Comparison of ENCODE assay signal across 1 cellular context in the genomic region with DNA sequence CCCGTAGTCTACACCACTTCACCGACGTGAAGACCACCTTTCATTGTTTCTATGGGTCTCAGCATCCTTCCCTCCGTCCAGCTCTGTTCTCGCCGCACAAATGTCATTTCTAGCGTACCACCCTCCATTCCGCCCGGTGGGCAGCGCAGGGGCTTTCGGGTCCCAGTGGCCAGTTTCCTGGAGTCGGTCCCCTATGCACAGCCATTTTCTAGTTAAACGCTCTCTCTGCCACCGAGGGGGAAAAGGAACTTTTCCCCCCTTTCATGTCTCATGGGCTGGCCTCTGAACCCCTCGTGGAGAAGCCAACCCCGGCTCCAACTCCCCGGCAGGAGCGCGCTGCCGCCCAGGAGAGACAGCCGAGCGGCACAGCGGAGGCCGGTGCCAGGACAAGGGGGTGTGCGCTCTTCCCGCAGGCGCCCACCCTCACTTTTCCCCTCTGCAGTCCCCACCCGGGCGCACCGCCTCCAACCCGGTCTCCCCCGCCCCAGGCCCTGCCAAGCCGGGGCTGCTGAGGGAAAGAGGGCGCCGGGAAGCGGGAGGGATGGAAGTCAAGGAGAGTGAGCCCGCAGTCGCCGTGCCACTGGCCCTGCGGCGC.
TF ChIP-seq lines count a peak whose summit lies in the region.

No MANE protein-coding gene starts in this region.

TF ChIP-seq in K562, 482 proteins besides CTCF, POLR2A, EP300 and RAD21 (continued from another document):
- TF ChIP-seq, protein P1, sequence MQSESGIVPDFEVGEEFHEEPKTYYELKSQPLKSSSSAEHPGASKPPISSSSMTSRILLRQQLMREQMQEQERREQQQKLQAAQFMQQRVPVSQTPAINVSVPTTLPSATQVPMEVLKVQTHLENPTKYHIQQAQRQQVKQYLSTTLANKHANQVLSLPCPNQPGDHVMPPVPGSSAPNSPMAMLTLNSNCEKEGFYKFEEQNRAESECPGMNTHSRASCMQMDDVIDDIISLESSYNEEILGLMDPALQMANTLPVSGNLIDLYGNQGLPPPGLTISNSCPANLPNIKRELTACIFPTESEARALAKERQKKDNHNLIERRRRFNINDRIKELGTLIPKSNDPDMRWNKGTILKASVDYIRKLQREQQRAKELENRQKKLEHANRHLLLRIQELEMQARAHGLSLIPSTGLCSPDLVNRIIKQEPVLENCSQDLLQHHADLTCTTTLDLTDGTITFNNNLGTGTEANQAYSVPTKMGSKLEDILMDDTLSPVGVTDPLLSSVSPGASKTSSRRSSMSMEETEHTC (IDR thresholded peaks at IDR 0.05) = no peak
- no peak for TF ChIP-seq ZNF830 (CRISPR knock-in tag; IDR thresholded peaks at IDR 0.05)
- TF ChIP-seq, protein P2, sequence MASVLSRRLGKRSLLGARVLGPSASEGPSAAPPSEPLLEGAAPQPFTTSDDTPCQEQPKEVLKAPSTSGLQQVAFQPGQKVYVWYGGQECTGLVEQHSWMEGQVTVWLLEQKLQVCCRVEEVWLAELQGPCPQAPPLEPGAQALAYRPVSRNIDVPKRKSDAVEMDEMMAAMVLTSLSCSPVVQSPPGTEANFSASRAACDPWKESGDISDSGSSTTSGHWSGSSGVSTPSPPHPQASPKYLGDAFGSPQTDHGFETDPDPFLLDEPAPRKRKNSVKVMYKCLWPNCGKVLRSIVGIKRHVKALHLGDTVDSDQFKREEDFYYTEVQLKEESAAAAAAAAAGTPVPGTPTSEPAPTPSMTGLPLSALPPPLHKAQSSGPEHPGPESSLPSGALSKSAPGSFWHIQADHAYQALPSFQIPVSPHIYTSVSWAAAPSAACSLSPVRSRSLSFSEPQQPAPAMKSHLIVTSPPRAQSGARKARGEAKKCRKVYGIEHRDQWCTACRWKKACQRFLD (CRISPR knock-in tag; IDR thresholded peaks at IDR 0.05) = 0 out of 2 replicates have a peak, but pooled peaks have one; percentile 29
- TF ChIP-seq, protein P3, sequence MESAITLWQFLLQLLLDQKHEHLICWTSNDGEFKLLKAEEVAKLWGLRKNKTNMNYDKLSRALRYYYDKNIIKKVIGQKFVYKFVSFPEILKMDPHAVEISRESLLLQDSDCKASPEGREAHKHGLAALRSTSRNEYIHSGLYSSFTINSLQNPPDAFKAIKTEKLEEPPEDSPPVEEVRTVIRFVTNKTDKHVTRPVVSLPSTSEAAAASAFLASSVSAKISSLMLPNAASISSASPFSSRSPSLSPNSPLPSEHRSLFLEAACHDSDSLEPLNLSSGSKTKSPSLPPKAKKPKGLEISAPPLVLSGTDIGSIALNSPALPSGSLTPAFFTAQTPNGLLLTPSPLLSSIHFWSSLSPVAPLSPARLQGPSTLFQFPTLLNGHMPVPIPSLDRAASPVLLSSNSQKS (CRISPR knock-in tag; IDR thresholded peaks at IDR 0.05) = no peak
- TF ChIP-seq ZNF717 (CRISPR knock-in tag; IDR thresholded peaks at IDR 0.05) = no peak
